24 cellular contexts compared by ENCODE assay signal in the genomic region with DNA sequence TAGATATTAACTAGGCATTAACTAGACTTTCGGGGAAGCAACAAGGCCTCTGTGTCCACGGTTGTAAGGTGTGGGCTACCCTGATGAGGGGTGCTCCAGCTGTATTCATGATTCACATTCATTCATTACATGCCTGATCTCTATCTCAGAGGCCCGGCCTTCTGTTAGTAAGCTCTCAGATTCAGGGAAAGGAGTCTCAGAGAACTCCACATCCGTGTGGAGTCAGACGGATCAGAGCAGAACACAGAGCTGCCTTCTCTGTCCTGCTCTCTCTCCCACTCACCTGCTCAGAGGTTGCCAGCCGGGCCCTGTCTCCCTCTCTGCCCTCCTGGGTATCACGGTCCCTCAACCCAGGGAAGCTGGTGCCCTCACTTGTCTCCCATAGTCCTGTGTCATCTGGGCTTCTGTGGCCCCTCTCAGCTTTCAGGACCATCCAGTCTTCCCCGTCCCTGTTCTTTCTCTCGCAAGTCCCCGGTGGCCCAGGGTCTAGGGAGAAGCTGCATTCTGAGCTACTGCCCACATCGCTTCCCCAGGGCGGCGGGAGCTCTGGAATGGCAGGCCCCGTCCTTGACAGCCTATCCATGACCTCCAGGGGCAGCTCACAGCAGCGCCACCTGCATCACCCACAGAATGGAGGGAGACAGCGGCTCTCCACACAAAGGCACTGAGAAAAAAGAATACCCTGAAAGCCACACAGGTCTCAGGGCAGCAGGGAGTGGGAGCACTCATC. TPM values are rescaled to one million over a fixed set of nuclear protein-coding genes. Genes with fewer than 3 reads are reported as not detected.
"Had no signal": no experiment of that assay in that cellular context is flagged by ENCODE, and none has a peak within 500 bp of the region (broad histone marks: within the 10 kb centered on the region; RNA-seq: fewer than 3 reads in every experiment).

No MANE protein-coding gene starts in this region.

- H3K4me3 ChIP-seq: breast epithelium, esophagus muscularis mucosa, gastrocnemius medialis, thyroid gland, upper lobe of right lung had no signal

- H3K36me3 ChIP-seq: breast epithelium, esophagus muscularis mucosa, gastrocnemius medialis, thyroid gland, upper lobe of right lung had no signal

- ATAC-seq: gastrocnemius medialis, left cardiac atrium, T-cell, upper lobe of right lung had no signal

- DNase-seq: activated CD4-positive, alpha-beta T cell treated with anti-CD3 and anti-CD28 coated beads, Interleukin-2, amount 50 U/mL, for 1 hour; activated CD4-positive, CD25-positive, alpha-beta regulatory T cell treated with anti-CD3 and anti-CD28 coated beads, Interleukin-2, amount 50 U/mL, for 72 hours; activated CD8-positive, alpha-beta memory T cell treated with anti-CD3 and anti-CD28 coated beads for 24 hours; activated CD8-positive, alpha-beta memory T cell treated with anti-CD3 and anti-CD28 coated beads, Interleukin-2, amount 50 U/mL, for 4 hours; activated naive CD4-positive, alpha-beta T cell; activated naive CD8-positive, alpha-beta T cell treated with anti-CD3 and anti-CD28 coated beads, Interleukin-2, amount 10 ng/mL, durations not matched to agents 7 days and 5 days; activated T-cell treated with anti-CD3 and anti-CD28 coated beads, Interleukin-2, amount 50 U/mL, for 24 hours; amniotic stem cell; effector memory CD4-positive, alpha-beta T cell; gastrocnemius medialis; hippocampal formation; left cardiac atrium; occipital lobe; stimulated activated CD4-positive, alpha-beta T cell treated with anti-CD3 and anti-CD28 coated beads, Interleukin-1b, Interleukin-23, amount 100 ng/mL, for 48 hours; substantia nigra; T-cell; thyroid gland; upper lobe of right lung had no signal

- H3K27me3 ChIP-seq: thyroid gland, upper lobe of right lung had no signal

- H3K9me3 ChIP-seq: breast epithelium, esophagus muscularis mucosa, gastrocnemius medialis, thyroid gland, upper lobe of right lung had no signal

- H3K27ac ChIP-seq: esophagus muscularis mucosa, gastrocnemius medialis, thyroid gland, upper lobe of right lung, VCaP had no signal

- H3K4me1 ChIP-seq: breast epithelium, esophagus muscularis mucosa, gastrocnemius medialis, upper lobe of right lung had no signal

RNA-seq across cellular contexts. Expression of a gene that starts 4.3 kb away (rescaled TPM):
- total RNA-seq: activated naive CD8-positive, alpha-beta T cell treated with anti-CD3 and anti-CD28 coated beads, Interleukin-2, amount 10 ng/mL, durations not matched to agents 7 days and 5 days; activated T-helper 2 cell treated with anti-CD3 and anti-CD28 coated beads, Interferon-gamma antibody, Interleukin-2, Interleukin-4, amounts not matched to agents 10 μg/mL and 5 μg/mL and 100 μg/mL, durations not matched to agents 14 hours and 24 hours and 36 hours; dermis microvascular lymphatic vessel endothelial cell; endothelial cell of umbilical vein; gastrocnemius medialis; left cardiac atrium; T-cell; thyroid gland; upper lobe of right lung had no signal

RNA-seq across cellular contexts. Expression of a gene that starts 47.2 kb away (rescaled TPM):
- total RNA-seq: activated T-helper 2 cell treated with anti-CD3 and anti-CD28 coated beads, Interferon-gamma antibody, Interleukin-2, Interleukin-4, amounts not matched to agents 10 μg/mL and 5 μg/mL and 100 μg/mL, durations not matched to agents 14 hours and 24 hours and 36 hours; dermis microvascular lymphatic vessel endothelial cell had no signal
